19 cellular contexts compared by ENCODE assay signal in the genomic region with DNA sequence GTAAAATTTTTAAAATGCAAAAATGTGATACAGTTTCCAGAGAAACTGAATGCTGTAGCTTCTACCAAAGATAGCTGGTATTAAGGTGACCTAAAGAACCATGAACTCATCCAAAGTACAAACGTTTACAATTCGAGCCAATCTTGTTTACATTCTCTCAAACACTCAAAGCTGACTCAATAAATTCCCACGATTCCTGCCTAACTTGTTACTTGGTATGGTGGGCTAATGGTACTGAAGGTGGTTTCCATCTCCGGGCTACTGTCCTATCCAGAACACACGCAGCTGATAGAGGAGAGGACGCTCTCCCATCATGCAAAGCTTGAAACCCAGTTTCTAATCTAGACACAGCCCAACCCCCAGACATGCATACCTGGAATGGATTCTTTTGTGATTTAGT. TPM values are rescaled to one million over a fixed set of nuclear protein-coding genes. Genes with fewer than 3 reads are reported as not detected.
DNase-seq lines count a peak whose midpoint lies in the region; ATAC-seq and TF ChIP-seq lines count a peak whose summit lies in the region.
"Had no signal": no experiment of that assay in that cellular context is flagged by ENCODE, and none has a peak within 500 bp of the region (broad histone marks: within the 10 kb centered on the region; RNA-seq: fewer than 3 reads in every experiment).

No MANE protein-coding gene starts in this region.

- H3K4me1 Mint-ChIP-seq in MCF 10A (ENCODE audit: insufficient read depth, unreplicated experiment) (peaks cover 34% of the 10 kb centered on the region), T-helper 17 cell (no peaks in the 10 kb centered on the region)
- peaks cover 29% of the 10 kb centered on the region for H3K4me1 Mint-ChIP-seq in activated CD4-positive, alpha-beta T cell treated with anti-CD3 and anti-CD28 coated beads for 36 hours

- H3K27me3 ChIP-seq in breast epithelium (no peaks in the 10 kb centered on the region), transverse colon (no peaks in the 10 kb centered on the region), vagina (no peaks in the 10 kb centered on the region)
- H3K27me3 ChIP-seq: tibial artery had no signal

- H3K4me3 ChIP-seq in breast epithelium (no peak overlapping the region), transverse colon (no peak overlapping the region), vagina (no peak overlapping the region)
- H3K4me3 ChIP-seq: tibial artery had no signal

- ATAC-seq in T-helper 17 cell (no peak), left lobe of liver (peak; percentile 48)
- ATAC-seq in activated CD4-positive, alpha-beta T cell treated with anti-CD3 and anti-CD28 coated beads for 36 hours = no peak
- ATAC-seq: Right ventricle myocardium inferior; stimulated activated memory B cell treated with anti-CD40 and anti-IgM and Interleukin-4, amounts not matched to agents 10 μg/mL and 1 μg/mL and 100 μg/mL, for 72 hours; T-cell had no signal

- BruUV-seq in MCF 10A (replicated peaks; lab: Mats Ljungman, UMichigan) = no TSS peak

- H3K4me3 Mint-ChIP-seq in MCF 10A (ENCODE audit: unreplicated experiment) (peak overlapping the region; percentile 12), T-helper 17 cell (peak overlapping the region; percentile 7)
- H3K4me3 Mint-ChIP-seq in activated CD4-positive, alpha-beta T cell treated with anti-CD3 and anti-CD28 coated beads for 36 hours = no peak overlapping the region
- H3K4me3 Mint-ChIP-seq: dendritic cell treated with granulocyte-macrophage colony-stimulating factor and Interleukin-4, amounts not matched to agents 40 ng/mL and 50 ng/mL, for 4 days; stimulated activated memory B cell treated with anti-CD40 and anti-IgM and Interleukin-4, amounts not matched to agents 10 μg/mL and 1 μg/mL and 100 μg/mL, for 72 hours; T-cell had no signal

- TF ChIP-seq CTCF in MCF 10A (IDR thresholded peaks at IDR 0.05; ENCODE audit: unreplicated experiment) = no peak
- no peak for TF ChIP-seq CTCF in breast epithelium (IDR thresholded peaks at IDR 0.05)
- no peak for TF ChIP-seq CTCF in transverse colon (IDR thresholded peaks at IDR 0.05)
- TF ChIP-seq CTCF in vagina (IDR thresholded peaks at IDR 0.05) = no peak

- CTCF ChIA-PET in MCF 10A (lab: Yijun Ruan, JAX) = interaction anchor here (0.8 to 5.4 kb wide), 3 partner anchors 14 to 68 kb away, joined by 3 to 30 read pairs (median 4); no protein-coding TSS in a partner anchor
- CTCF ChIA-PET in activated CD4-positive, alpha-beta T cell treated with anti-CD3 and anti-CD28 coated beads for 36 hours (lab: Charles Lee) = interaction anchor here (0.8 to 5.3 kb wide), 8 partner anchors 10 to 102 kb away, joined by 3 to 38 read pairs (median 4); a partner anchor contains a TSS

- H3K27me3 Mint-ChIP-seq in MCF 10A (ENCODE audit: insufficient read depth, unreplicated experiment) (no peaks in the 10 kb centered on the region), T-helper 17 cell (no peaks in the 10 kb centered on the region)
- no peaks in the 10 kb centered on the region for H3K27me3 Mint-ChIP-seq in activated CD4-positive, alpha-beta T cell treated with anti-CD3 and anti-CD28 coated beads for 36 hours
- H3K27me3 Mint-ChIP-seq: dendritic cell treated with granulocyte-macrophage colony-stimulating factor and Interleukin-4, amounts not matched to agents 40 ng/mL and 50 ng/mL, for 4 days; stimulated activated memory B cell treated with anti-CD40 and anti-IgM and Interleukin-4, amounts not matched to agents 10 μg/mL and 1 μg/mL and 100 μg/mL, for 72 hours; T-cell had no signal

- TF ChIP-seq POLR2A in breast epithelium (IDR thresholded peaks at IDR 0.05) (no peak), transverse colon (IDR thresholded peaks at IDR 0.05) (no peak), vagina (IDR thresholded peaks at IDR 0.05) (no peak)

- TF ChIP-seq EP300 in transverse colon (IDR thresholded peaks at IDR 0.05; ENCODE audit: low read depth) = no peak

- no peaks in the 10 kb centered on the region for H3K9me3 ChIP-seq in breast epithelium
- no peaks in the 10 kb centered on the region for H3K9me3 ChIP-seq in T-helper 17 cell (ENCODE audit: control insufficient read depth, low read length, poor library complexity, severe bottlenecking)
- no peaks in the 10 kb centered on the region for H3K9me3 ChIP-seq in transverse colon
- H3K9me3 ChIP-seq in vagina = no peaks in the 10 kb centered on the region
- H3K9me3 ChIP-seq: tibial artery had no signal

- DNase-seq in MCF 10A (ENCODE audit: unreplicated experiment) (no peak), breast epithelium (ENCODE audit: low spot score in 2 of 2) (no peak), T-helper 17 cell (no peak), left lobe of liver (ENCODE audit: low spot score) (no peak), transverse colon (no peak), vagina (ENCODE audit: extremely low spot score in 2 of 2) (no peak), mesenteric fat pad (ENCODE audit: low spot score) (no peak)
- DNase-seq in activated CD4-positive, alpha-beta T cell treated with anti-CD3 and anti-CD28 coated beads for 36 hours = no peak
- DNase-seq: activated effector memory CD4-positive, alpha-beta T cell treated with anti-CD3 and anti-CD28 coated beads, Interleukin-2, amount 50 U/mL, for 16 hours; aorta; DND-41; NCI-H1436 treated with DMSO at 0.1 percent for 48 hours; NCI-H2227 treated with DMSO at 0.1 percent for 48 hours; T-cell; tibial artery had no signal

- 49 to 50% methylated on average over 6 of the region's 6 CpGs for WGBS in transverse colon (ENCODE audit: low coverage in 1 of 2), 2 donors

- H3K27ac Mint-ChIP-seq in MCF 10A (ENCODE audit: low read depth, unreplicated experiment) (no peak overlapping the region), T-helper 17 cell (no peak overlapping the region)
- H3K27ac Mint-ChIP-seq in activated CD4-positive, alpha-beta T cell treated with anti-CD3 and anti-CD28 coated beads for 36 hours = no peak overlapping the region
- H3K27ac Mint-ChIP-seq: dendritic cell treated with granulocyte-macrophage colony-stimulating factor and Interleukin-4, amounts not matched to agents 40 ng/mL and 50 ng/mL, for 4 days; stimulated activated memory B cell treated with anti-CD40 and anti-IgM and Interleukin-4, amounts not matched to agents 10 μg/mL and 1 μg/mL and 100 μg/mL, for 72 hours had no signal

- no peaks in the 10 kb centered on the region for H3K9me3 Mint-ChIP-seq in MCF 10A (ENCODE audit: unreplicated experiment)
- no peaks in the 10 kb centered on the region for H3K9me3 Mint-ChIP-seq in activated CD4-positive, alpha-beta T cell treated with anti-CD3 and anti-CD28 coated beads for 36 hours (ENCODE audit: low read depth)
- H3K9me3 Mint-ChIP-seq: dendritic cell treated with granulocyte-macrophage colony-stimulating factor and Interleukin-4, amounts not matched to agents 40 ng/mL and 50 ng/mL, for 4 days; stimulated activated memory B cell treated with anti-CD40 and anti-IgM and Interleukin-4, amounts not matched to agents 10 μg/mL and 1 μg/mL and 100 μg/mL, for 72 hours; T-cell had no signal

- POLR2A ChIA-PET in MCF 10A (lab: Yijun Ruan, JAX) = interaction anchor here (1.2 to 14.4 kb wide), 6 partner anchors 14 to 52 kb away, joined by 3 to 351 read pairs (median 21); a partner anchor contains a TSS
- POLR2A ChIA-PET in activated CD4-positive, alpha-beta T cell treated with anti-CD3 and anti-CD28 coated beads for 36 hours (lab: Charles Lee) = no interaction called here

- H3K36me3 ChIP-seq in breast epithelium = no peaks in the 10 kb centered on the region
- peaks cover 0 to 11% (median 0%) of the 10 kb centered on the region in 4 donors for H3K36me3 ChIP-seq in transverse colon
- H3K36me3 ChIP-seq in vagina = peaks cover 0 to 24% of the 10 kb centered on the region in 2 donors

- in situ Hi-C loops in transverse colon (cut with MboI; ENCODE audit: low pct_ligation_motif_present in 1 of 4, low pct_unique_long_range_greater_than_20kb in 1 of 4, low sequenced_read_pairs in 3 of 4) = no loop called here

- peaks cover 0 to 15% of the 10 kb centered on the region in 2 donors for H3K4me1 ChIP-seq in breast epithelium
- peaks cover 38 to 69% (median 52%) of the 10 kb centered on the region in 4 donors for H3K4me1 ChIP-seq in transverse colon
- peaks cover 60% of the 10 kb centered on the region for H3K4me1 ChIP-seq in vagina

- intact Hi-C loops in MCF 10A (cut with micrococcal nuclease) = no loop called here
- intact Hi-C loops in breast epithelium (cut with DNase I; ENCODE audit: low total_unique reads) = no loop called here
- intact Hi-C loops in transverse colon (cut with DNase I; ENCODE audit: low total_unique reads) = no loop called here
- intact Hi-C loops in vagina (cut with DNase I) = no loop called here
- intact Hi-C loops in activated CD4-positive, alpha-beta T cell treated with anti-CD3 and anti-CD28 coated beads for 36 hours (cut with DNase I, micrococcal nuclease) = no loop called here

- H3K36me3 Mint-ChIP-seq in MCF 10A (ENCODE audit: insufficient read depth, unreplicated experiment) (peaks cover 99% of the 10 kb centered on the region), T-helper 17 cell (ENCODE audit: low read depth) (no peaks in the 10 kb centered on the region)
- H3K36me3 Mint-ChIP-seq in activated CD4-positive, alpha-beta T cell treated with anti-CD3 and anti-CD28 coated beads for 36 hours (ENCODE audit: low read depth) = peaks cover 50% of the 10 kb centered on the region

- H3K27ac ChIP-seq in breast epithelium = no peak overlapping the region
- H3K27ac ChIP-seq in transverse colon = peak overlapping the region; percentile 1 to 64 (median 32)
- H3K27ac ChIP-seq in vagina = no peak overlapping the region

RNA-seq across cellular contexts. Expression of a gene that starts 31.5 kb away (rescaled TPM):
- total RNA-seq in MCF 10A (2022) (1.0 and 1.5 TPM in 2 replicates), breast epithelium (1 to 10 TPM in 1 of 3 donors, under 1 TPM in 2; 0.48 to 2.8 (median 0.66) TPM), T-helper 17 cell (under 1 TPM; 0.37 to 0.62 TPM), left lobe of liver (0.25 TPM), transverse colon (under 1 TPM in 2 of 4 donors, not detected in 2; 0.27 to 0.32 TPM), vagina (not detected), mesenteric fat pad (0.90 TPM)
- 1 to 10 TPM; 1.5 to 2.2 TPM for total RNA-seq in activated CD4-positive, alpha-beta T cell treated with anti-CD3 and anti-CD28 coated beads for 36 hours
- total RNA-seq: H1 had no signal

RNA-seq across cellular contexts. Expression of a gene that starts 31.7 kb away (rescaled TPM):
- total RNA-seq in MCF 10A (2022) = 125 and 131 TPM in 2 replicates
- 100 to 1,000 TPM in 1 of 3 donors, 10 to 100 TPM in 2; 82.9 to 135 (median 96.7) TPM for total RNA-seq in breast epithelium
- total RNA-seq in T-helper 17 cell = 10 to 100 TPM; 81.0 to 96.3 TPM
- 42.3 TPM for total RNA-seq in left lobe of liver
- total RNA-seq in transverse colon = 100 to 1,000 TPM in 2 of 4 donors, 10 to 100 TPM in 2; 16.3 to 142 (median 79.3) TPM
- 74.9 TPM for total RNA-seq in vagina
- total RNA-seq in activated CD4-positive, alpha-beta T cell treated with anti-CD3 and anti-CD28 coated beads for 36 hours = 100 to 1,000 TPM in 1 of 2 experiments, 10 to 100 TPM in 1; 84.4 to 103 TPM
- total RNA-seq in mesenteric fat pad = 110 TPM

RNA-seq across cellular contexts. Expression of a gene that starts 49.5 kb away (rescaled TPM):
- total RNA-seq in MCF 10A (2022) (32.0 and 36.5 TPM in 2 replicates), breast epithelium (10 to 100 TPM; 21.6 to 31.9 (median 26.7) TPM), T-helper 17 cell (10 to 100 TPM; 45.5 to 49.4 TPM), left lobe of liver (12.7 TPM), transverse colon (10 to 100 TPM; 25.3 to 36.4 (median 27.1) TPM), vagina (43.0 TPM), mesenteric fat pad (29.9 TPM)
- total RNA-seq in activated CD4-positive, alpha-beta T cell treated with anti-CD3 and anti-CD28 coated beads for 36 hours = 10 to 100 TPM; 33.4 to 36.5 TPM

Comparison
In these comparisons a context has a peak if more than half of its experiments do, and no peak if none do; other contexts are left out.
1. H3K27ac ChIP-seq: peak in transverse colon (4 of 4); none in breast epithelium (0 of 2) and vagina (single experiment).